Comparison of ENCODE assay signal across 15 cellular contexts in the genomic region with DNA sequence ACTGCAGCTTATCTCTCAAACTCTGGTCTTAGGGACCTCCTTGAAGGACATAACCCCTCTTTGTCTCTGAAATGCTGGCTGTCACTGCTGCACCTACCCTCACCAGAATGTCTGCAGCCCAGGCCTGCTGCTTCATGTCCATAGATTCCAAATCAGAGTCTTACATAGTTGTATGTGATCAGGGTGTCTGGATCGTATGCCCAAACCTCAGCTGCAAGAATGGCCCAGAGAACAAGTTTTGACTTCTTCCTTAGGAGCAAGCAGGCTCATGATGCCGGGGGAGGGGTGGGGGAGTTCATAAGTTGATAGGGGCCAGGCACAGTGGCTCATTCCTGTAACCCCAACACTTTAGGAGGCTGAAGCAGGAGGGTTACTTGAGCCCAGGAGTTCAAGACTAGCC. TPM values are rescaled to one million over a fixed set of nuclear protein-coding genes. Genes with fewer than 3 reads are reported as not detected.
A peak's percentile ranks its signal among the peaks of the same experiment; 100 is the strongest.
DNase-seq lines count a peak whose midpoint lies in the region; ATAC-seq, FAIRE-seq and TF ChIP-seq lines count a peak whose summit lies in the region.
"Had no signal": no experiment of that assay in that cellular context is flagged by ENCODE, and none has a peak within 500 bp of the region (broad histone marks: within the 10 kb centered on the region; RNA-seq: fewer than 3 reads in every experiment).

No MANE protein-coding gene starts in this region.

- no peaks in the 10 kb centered on the region for H3K9me3 ChIP-seq in mesenchymal stem cell (ENCODE audit: control insufficient read depth, low read length)
- H3K9me3 ChIP-seq in sigmoid colon = no peaks in the 10 kb centered on the region
- no peaks in the 10 kb centered on the region for H3K9me3 ChIP-seq in uterus
- H3K9me3 ChIP-seq: HAP-1 had no signal

- 100% methylated on average over 2 of the region's 2 CpGs for WGBS in mesenchymal stem cell
- 93 to 95% methylated on average over 2 of the region's 2 CpGs for WGBS in sigmoid colon, 2 donors

- H3K4me3 ChIP-seq in bronchial epithelial cell (ENCODE audit: low read depth, low read length) = no peak overlapping the region
- no peak overlapping the region for H3K4me3 ChIP-seq in mesenchymal stem cell (ENCODE audit: insufficient read depth in 1 of 2, low read depth in 1 of 2, low read length in 2 of 2)
- no peak overlapping the region for H3K4me3 ChIP-seq in sigmoid colon
- H3K4me3 ChIP-seq in uterus = no peak overlapping the region
- H3K4me3 ChIP-seq: HAP-1 had no signal

- TF ChIP-seq POLR2A in sigmoid colon (IDR thresholded peaks at IDR 0.05) (no peak), uterus (IDR thresholded peaks at IDR 0.05) (no peak)

- no peaks in the 10 kb centered on the region for H3K27me3 ChIP-seq in bronchial epithelial cell (ENCODE audit: control insufficient read depth, insufficient read depth, low read length)
- no peaks in the 10 kb centered on the region for H3K27me3 ChIP-seq in mesenchymal stem cell (ENCODE audit: control insufficient read depth in 1 of 2, insufficient read depth in 1 of 2, low read length in 2 of 2)
- no peaks in the 10 kb centered on the region for H3K27me3 ChIP-seq in sigmoid colon
- H3K27me3 ChIP-seq in uterus = no peaks in the 10 kb centered on the region

- H3K36me3 ChIP-seq in bronchial epithelial cell (ENCODE audit: control insufficient read depth, insufficient read depth, low read length) (no peaks in the 10 kb centered on the region), mesenchymal stem cell (ENCODE audit: control insufficient read depth in 1 of 2, insufficient read depth in 2 of 2, low read depth in 1 of 2, low read length in 2 of 2) (no peaks in the 10 kb centered on the region), sigmoid colon (no peaks in the 10 kb centered on the region), uterus (no peaks in the 10 kb centered on the region)
- H3K36me3 ChIP-seq: HAP-1 had no signal

- H3K9ac ChIP-seq in mesenchymal stem cell (ENCODE audit: low read length) = no peak overlapping the region

- H3K4me1 ChIP-seq in mesenchymal stem cell (ENCODE audit: control insufficient read depth, insufficient read depth, low read depth, low read length) = peaks cover 14% of the 10 kb centered on the region
- H3K4me1 ChIP-seq in sigmoid colon = peaks cover 0 to 78% (median 67%) of the 10 kb centered on the region in 4 donors
- peaks cover 7 to 10% of the 10 kb centered on the region in 2 donors for H3K4me1 ChIP-seq in uterus
- H3K4me1 ChIP-seq: HAP-1 had no signal

- H3K4me2 ChIP-seq in mesenchymal stem cell (ENCODE audit: low read length, poor library complexity, severe bottlenecking) = no peak overlapping the region

- ATAC-seq in GM19035 (IDR thresholded peaks at IDR 0.05; ENCODE audit: unreplicated experiment) (no peak), HG03457 (IDR thresholded peaks at IDR 0.05; ENCODE audit: unreplicated experiment) (no peak)

- no peaks in the 10 kb centered on the region for H3K79me1 ChIP-seq in mesenchymal stem cell (replicated peaks; ENCODE audit: low read length, poor library complexity, severe bottlenecking)

- H3K18ac ChIP-seq in mesenchymal stem cell (ENCODE audit: low read depth in 1 of 2, low read length in 2 of 2) = no peak overlapping the region

- FAIRE-seq in bronchial epithelial cell (lab: Jason Lieb, UNC) = no peak
- FAIRE-seq: A204.1, GM12891, H1 had no signal

- H2AFZ ChIP-seq in mesenchymal stem cell (ENCODE audit: low read depth, low read length) = no peak overlapping the region

- H2BK15ac ChIP-seq in mesenchymal stem cell (ENCODE audit: low read depth, poor library complexity, severe bottlenecking) = no peak overlapping the region

- H2BK5ac ChIP-seq in mesenchymal stem cell (ENCODE audit: low read depth, low read length, poor library complexity, severe bottlenecking) = no peak overlapping the region

- no peak overlapping the region for H3K14ac ChIP-seq in mesenchymal stem cell (ENCODE audit: low read length in 2 of 2)

- DNase-seq in bronchial epithelial cell (ENCODE audit: low read depth) (peak; percentile 52), mesenchymal stem cell (no peak), sigmoid colon (no peak), uterus (no peak), activated gamma-delta T cell (lab: John Stamatoyannopoulos, UW) (no peak)
- DNase-seq: C1 segment of cervical spinal cord; CD4-positive, alpha-beta memory T cell; DMS79 had no signal

- H2BK12ac ChIP-seq in mesenchymal stem cell (ENCODE audit: low read length in 2 of 2) = peak overlapping the region in 1 of 2 experiments; percentile 37

- H3K27ac ChIP-seq in mesenchymal stem cell (ENCODE audit: low read length, poor library complexity, severe bottlenecking) (no peak overlapping the region), sigmoid colon (peak overlapping the region in 3 of 4 donors; percentile 82 to 88 (median 86)), uterus (peak overlapping the region; percentile 74 to 89)
- H3K27ac ChIP-seq: HL-60 had no signal

- H2AK5ac ChIP-seq in mesenchymal stem cell (ENCODE audit: low read length, severe bottlenecking) = peak overlapping the region; percentile 44

- no peak overlapping the region for H2BK120ac ChIP-seq in mesenchymal stem cell (ENCODE audit: low read depth, low read length)

- intact Hi-C loops in sigmoid colon (cut with DNase I) = no loop called here
- intact Hi-C loops in uterus (cut with DNase I; ENCODE audit: low total_unique reads) = no loop called here

- no peak overlapping the region for H3K4ac ChIP-seq in mesenchymal stem cell (ENCODE audit: low read depth in 1 of 2, low read length in 2 of 2)

- TF ChIP-seq CTCF in bronchial epithelial cell (IDR thresholded peaks at IDR 0.05; ENCODE audit: insufficient read depth, low read length, severe bottlenecking) (no peak), sigmoid colon (IDR thresholded peaks at IDR 0.05) (no peak), uterus (IDR thresholded peaks at IDR 0.05) (no peak)

- no peak overlapping the region for H4K8ac ChIP-seq in mesenchymal stem cell (ENCODE audit: low read length)

- TF ChIP-seq EP300 in sigmoid colon (IDR thresholded peaks at IDR 0.05) = no peak

- H3K23ac ChIP-seq in mesenchymal stem cell (ENCODE audit: low read length in 2 of 2) = no peak overlapping the region

- no peak overlapping the region for H4K91ac ChIP-seq in mesenchymal stem cell (ENCODE audit: low read length)

RNA-seq across cellular contexts. Expression of a gene that starts 55.8 kb away (rescaled TPM):
- total RNA-seq in bronchial epithelial cell (1.2 and 1.3 TPM in 2 replicates), sigmoid colon (10 to 100 TPM in 2 of 4 donors, 1 to 10 TPM in 2; 4.5 to 13.0 (median 9.6) TPM), uterus (10 to 100 TPM; 12.5 to 19.2 (median 14.3) TPM)
- 5.0 TPM for polyA plus RNA-seq in mesenchymal stem cell (2013, experiment 1 of 2)
- polyA plus RNA-seq in mesenchymal stem cell (2013, experiment 2 of 2) = 5.7 TPM
- 10 to 100 TPM in 1 of 3 donors, 1 to 10 TPM in 2; 4.2 to 15.6 (median 8.3) TPM for polyA plus RNA-seq in sigmoid colon
